Comparison of ENCODE assay signal across 18 cellular contexts in the genomic region with DNA sequence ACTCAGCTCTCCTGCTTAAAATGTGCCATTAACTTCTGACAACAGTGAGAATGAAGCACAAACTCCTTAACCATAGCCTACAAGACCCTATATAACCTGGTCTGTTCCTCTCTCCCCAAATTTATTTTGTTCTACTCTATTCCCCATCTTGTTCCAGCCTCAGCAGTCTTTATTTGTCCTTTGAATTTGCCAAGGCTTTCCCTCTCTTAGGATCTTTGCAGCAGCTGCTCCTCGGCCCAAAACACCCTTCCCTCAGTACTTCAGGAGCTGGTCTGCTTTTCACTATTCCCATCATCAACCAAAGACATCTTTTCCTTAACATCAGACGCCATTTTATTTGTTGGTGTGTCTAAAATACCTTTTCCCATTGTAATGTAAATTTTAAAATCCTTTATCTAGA. TPM values are rescaled to one million over a fixed set of nuclear protein-coding genes. Genes with fewer than 3 reads are reported as not detected.
DNase-seq lines count a peak whose midpoint lies in the region; ATAC-seq, FAIRE-seq and TF ChIP-seq lines count a peak whose summit lies in the region.
"Had no signal": no experiment of that assay in that cellular context is flagged by ENCODE, and none has a peak within 500 bp of the region (broad histone marks: within the 10 kb centered on the region; RNA-seq: fewer than 3 reads in every experiment).

No MANE protein-coding gene starts in this region.

- DNase-seq in D721Med (ENCODE audit: insufficient read length, low spot score) (no peak), choroid plexus epithelial cell (ENCODE audit: low read depth) (no peak), mesenchymal stem cell (no peak), stomach (no peak), NCI-H1694 treated with DMSO at 0.1 percent for 48 hours (lab: John Stamatoyannopoulos, UW) (no peak), substantia nigra (lab: John Stamatoyannopoulos, UW) (no peak)
- DNase-seq: activated CD4-positive, alpha-beta T cell treated with anti-CD3 and anti-CD28 coated beads for 36 hours; activated T-cell treated with anti-CD3 and anti-CD28 coated beads, Interleukin-2, amount 50 U/mL, for 4 hours; adrenal gland; dermis blood vessel endothelial cell; DND-41; NCI-H748 treated with DMSO at 0.1 percent for 48 hours; RPMI8226; stimulated activated CD4-positive, alpha-beta T cell treated with anti-CD3 and anti-CD28 coated beads, Interleukin-4, amount 100 ng/mL, for 4 hours; T-helper 17 cell had no signal

- WGBS in mesenchymal stem cell = 83% methylated on average over 1 of the region's 2 CpGs
- 55 to 80% (median 72%) methylated on average over 2 of the region's 2 CpGs for WGBS in stomach, 5 donors

- H2BK5ac ChIP-seq in mesenchymal stem cell (ENCODE audit: low read depth, low read length, poor library complexity, severe bottlenecking) = no peak overlapping the region

- TF ChIP-seq POLR2A in stomach (IDR thresholded peaks at IDR 0.05) = no peak

- peak overlapping the region; percentile 22 for H3K27ac ChIP-seq in mesenchymal stem cell (ENCODE audit: low read length, poor library complexity, severe bottlenecking)
- H3K27ac ChIP-seq in stomach = peak overlapping the region in 4 of 5 donors; percentile 76 to 89 (median 80)
- no peak overlapping the region for H3K27ac ChIP-seq in substantia nigra (ENCODE audit: low read depth, low read length, poor library complexity, severe bottlenecking)

- H3K4me2 ChIP-seq in mesenchymal stem cell (ENCODE audit: low read length, poor library complexity, severe bottlenecking) = no peak overlapping the region

- peak overlapping the region; percentile 38 for H3K4me3 ChIP-seq in choroid plexus epithelial cell (ENCODE audit: low read depth, low read length)
- H3K4me3 ChIP-seq in mesenchymal stem cell (ENCODE audit: insufficient read depth in 1 of 2, low read depth in 1 of 2, low read length in 2 of 2) = peak overlapping the region in 1 of 2 experiments; percentile 77
- no peak overlapping the region for H3K4me3 ChIP-seq in stomach

- H3K36me3 ChIP-seq in mesenchymal stem cell (ENCODE audit: control insufficient read depth in 1 of 2, insufficient read depth in 2 of 2, low read depth in 1 of 2, low read length in 2 of 2) = peaks cover 0 to 11% of the 10 kb centered on the region in 2 experiments
- no peaks in the 10 kb centered on the region for H3K36me3 ChIP-seq in stomach
- H3K36me3 ChIP-seq: adrenal gland had no signal

- H3K9ac ChIP-seq in mesenchymal stem cell (ENCODE audit: low read length) = peak overlapping the region; percentile 94

- ATAC-seq in GM21717 (IDR thresholded peaks at IDR 0.05; ENCODE audit: unreplicated experiment) (no peak), GM18511 (IDR thresholded peaks at IDR 0.05; ENCODE audit: unreplicated experiment) (no peak)
- ATAC-seq: activated CD4-positive, alpha-beta T cell treated with anti-CD3 and anti-CD28 coated beads for 36 hours; activated T-cell treated with anti-CD3 and anti-CD28 coated beads, Interleukin-2, amount 50 U/mL, for 4 hours; stimulated activated effector memory CD8-positive, alpha-beta T cell treated with anti-CD3 and anti-CD28 coated beads, Interleukin-12 subunit alpha, Interleukin-12 subunit beta, amount 100 ng/mL, for 72 hours; T-helper 17 cell had no signal

- TF ChIP-seq CTCF in D721Med (IDR thresholded peaks at IDR 0.05; ENCODE audit: insufficient read depth, missing control alignments) (no peak), choroid plexus epithelial cell (conservative IDR thresholded peaks at IDR 0.05; ENCODE audit: low read depth, low read length) (no peak), stomach (IDR thresholded peaks at IDR 0.05) (no peak)

- H4K8ac ChIP-seq in mesenchymal stem cell (ENCODE audit: low read length) = no peak overlapping the region

- no peaks in the 10 kb centered on the region for H3K27me3 ChIP-seq in mesenchymal stem cell (ENCODE audit: control insufficient read depth in 1 of 2, insufficient read depth in 1 of 2, low read length in 2 of 2)
- H3K27me3 ChIP-seq in stomach = no peaks in the 10 kb centered on the region
- H3K27me3 ChIP-seq: adrenal gland had no signal

- no peak overlapping the region for H3K23ac ChIP-seq in mesenchymal stem cell (ENCODE audit: low read length in 2 of 2)

- FAIRE-seq in D721Med (lab: Jason Lieb, UNC) = peak; percentile 32

- H3K4me1 ChIP-seq in mesenchymal stem cell (ENCODE audit: control insufficient read depth, insufficient read depth, low read depth, low read length) (peaks cover 17% of the 10 kb centered on the region), stomach (peaks cover 29 to 92% (median 65%) of the 10 kb centered on the region in 4 donors)

- H2BK15ac ChIP-seq in mesenchymal stem cell (ENCODE audit: low read depth, poor library complexity, severe bottlenecking) = no peak overlapping the region

- no peak overlapping the region for H2AFZ ChIP-seq in mesenchymal stem cell (ENCODE audit: low read depth, low read length)

- H3K9me3 ChIP-seq in mesenchymal stem cell (ENCODE audit: control insufficient read depth, low read length) (no peaks in the 10 kb centered on the region), stomach (no peaks in the 10 kb centered on the region)
- H3K9me3 ChIP-seq: adrenal gland had no signal

- TF ChIP-seq EP300 in stomach (IDR thresholded peaks at IDR 0.05) = no peak

- H2BK12ac ChIP-seq in mesenchymal stem cell (ENCODE audit: low read length in 2 of 2) = no peak overlapping the region

- peak overlapping the region; percentile 35 for H2AK5ac ChIP-seq in mesenchymal stem cell (ENCODE audit: low read length, severe bottlenecking)

- H3K14ac ChIP-seq in mesenchymal stem cell (ENCODE audit: low read length in 2 of 2) = no peak overlapping the region

- no peak overlapping the region for H2BK120ac ChIP-seq in mesenchymal stem cell (ENCODE audit: low read depth, low read length)

- H4K91ac ChIP-seq in mesenchymal stem cell (ENCODE audit: low read length) = no peak overlapping the region

- intact Hi-C loops in stomach (cut with DNase I; ENCODE audit: low total_unique reads) = no loop called here

- H3K79me1 ChIP-seq in mesenchymal stem cell (replicated peaks; ENCODE audit: low read length, poor library complexity, severe bottlenecking) = peaks cover 2% of the 10 kb centered on the region

- no peak overlapping the region for H3K4ac ChIP-seq in mesenchymal stem cell (ENCODE audit: low read depth in 1 of 2, low read length in 2 of 2)

- peak overlapping the region in 1 of 2 experiments; percentile 34 for H3K18ac ChIP-seq in mesenchymal stem cell (ENCODE audit: low read depth in 1 of 2, low read length in 2 of 2)

RNA-seq across cellular contexts. Expression of a gene that starts 10.2 kb away (rescaled TPM):
- 17.0 TPM for polyA plus RNA-seq in mesenchymal stem cell (2013, experiment 1 of 2)
- polyA plus RNA-seq in mesenchymal stem cell (2013, experiment 2 of 2) = 16.9 TPM
- total RNA-seq in stomach = 10 to 100 TPM; 10.7 to 59.1 (median 42.5) TPM
- 1 to 10 TPM; 3.7 to 4.0 (median 3.8) TPM for polyA plus RNA-seq in stomach
- total RNA-seq: activated CD4-positive, alpha-beta T cell treated with anti-CD3 and anti-CD28 coated beads for 36 hours; activated T-cell treated with anti-CD3 and anti-CD28 coated beads, Interleukin-2, amount 50 U/mL, for 4 hours had no signal
